Comparison of ENCODE assay signal across 17 cellular contexts in the genomic region with DNA sequence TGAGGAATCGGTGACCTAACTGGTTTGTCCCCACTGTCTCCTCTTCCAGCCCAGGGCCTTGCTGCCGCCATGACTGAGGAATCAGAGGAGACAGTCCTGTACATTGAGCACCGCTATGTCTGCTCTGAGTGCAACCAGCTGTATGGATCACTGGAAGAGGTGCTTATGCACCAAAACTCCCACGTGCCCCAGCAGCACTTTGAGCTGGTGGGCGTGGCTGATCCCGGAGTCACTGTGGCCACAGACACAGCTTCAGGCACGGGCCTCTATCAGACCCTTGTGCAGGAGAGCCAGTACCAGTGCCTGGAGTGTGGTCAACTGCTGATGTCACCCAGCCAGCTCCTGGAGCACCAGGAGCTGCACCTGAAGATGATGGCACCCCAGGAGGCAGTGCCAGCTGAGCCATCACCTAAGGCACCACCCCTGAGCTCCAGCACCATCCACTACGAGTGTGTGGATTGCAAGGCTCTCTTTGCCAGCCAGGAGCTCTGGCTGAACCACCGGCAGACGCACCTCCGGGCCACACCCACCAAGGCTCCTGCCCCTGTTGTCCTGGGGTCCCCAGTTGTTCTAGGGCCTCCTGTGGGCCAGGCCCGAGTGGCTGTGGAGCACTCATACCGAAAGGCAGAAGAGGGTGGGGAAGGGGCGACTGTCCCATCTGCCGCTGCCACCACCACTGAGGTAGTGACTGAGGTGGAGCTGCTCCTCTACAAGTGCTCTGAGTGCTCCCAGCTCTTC. TPM values are rescaled to one million over a fixed set of nuclear protein-coding genes. Genes with fewer than 3 reads are reported as not detected.
DNase-seq lines count a peak whose midpoint lies in the region; ATAC-seq and TF ChIP-seq lines count a peak whose summit lies in the region.
"Had no signal": no experiment of that assay in that cellular context is flagged by ENCODE, and none has a peak within 500 bp of the region (broad histone marks: within the 10 kb centered on the region; RNA-seq: fewer than 3 reads in every experiment).

No MANE protein-coding gene starts in this region.

- H3K4me3 Mint-ChIP-seq in stimulated activated naive CD8-positive, alpha-beta T cell treated with anti-CD3 and anti-CD28 coated beads, Interleukin-15, Interleukin-2, amounts not matched to agents 100 ng/mL and 50 ng/mL, for 24 hours = peak overlapping the region; percentile 96
- peak overlapping the region; percentile 97 for H3K4me3 Mint-ChIP-seq in activated T-helper 17 cell treated with anti-CD3 and anti-CD28 coated beads, Interleukin-2, amount 50 U/mL, for 72 hours
- H3K4me3 Mint-ChIP-seq in mesothelial cell of epicardium = peak overlapping the region; percentile 89

- ATAC-seq in stimulated activated naive CD8-positive, alpha-beta T cell treated with anti-CD3 and anti-CD28 coated beads, Interleukin-15, Interleukin-2, amounts not matched to agents 100 U/mL and 50 U/mL, for 24 hours = no peak
- ATAC-seq in activated T-helper 17 cell treated with anti-CD3 and anti-CD28 coated beads, Interleukin-2, amount 50 U/mL, for 72 hours (replicated peaks) = no peak
- ATAC-seq in HG03520 (IDR thresholded peaks at IDR 0.05; ENCODE audit: unreplicated experiment) = no peak
- no peak for ATAC-seq in GM18520 (IDR thresholded peaks at IDR 0.05; ENCODE audit: unreplicated experiment)
- ATAC-seq: left ventricle myocardium superior, right cardiac atrium, Right ventricle myocardium inferior had no signal

- no peak for TF ChIP-seq CTCF in mesothelial cell of epicardium (IDR thresholded peaks at IDR 0.05; ENCODE audit: unreplicated experiment)

- H3K27me3 Mint-ChIP-seq in stimulated activated naive CD8-positive, alpha-beta T cell treated with anti-CD3 and anti-CD28 coated beads, Interleukin-15, Interleukin-2, amounts not matched to agents 100 ng/mL and 50 ng/mL, for 24 hours = no peaks in the 10 kb centered on the region
- H3K27me3 Mint-ChIP-seq in activated T-helper 17 cell treated with anti-CD3 and anti-CD28 coated beads, Interleukin-2, amount 50 U/mL, for 72 hours = no peaks in the 10 kb centered on the region
- no peaks in the 10 kb centered on the region for H3K27me3 Mint-ChIP-seq in mesothelial cell of epicardium (ENCODE audit: low read depth)

- no peaks in the 10 kb centered on the region for H3K9me3 Mint-ChIP-seq in stimulated activated naive CD8-positive, alpha-beta T cell treated with anti-CD3 and anti-CD28 coated beads, Interleukin-15, Interleukin-2, amounts not matched to agents 100 ng/mL and 50 ng/mL, for 24 hours
- H3K9me3 Mint-ChIP-seq in activated T-helper 17 cell treated with anti-CD3 and anti-CD28 coated beads, Interleukin-2, amount 50 U/mL, for 72 hours = peaks cover 5% of the 10 kb centered on the region
- no peaks in the 10 kb centered on the region for H3K9me3 Mint-ChIP-seq in mesothelial cell of epicardium

- peak overlapping the region; percentile 92 for H3K27ac Mint-ChIP-seq in stimulated activated naive CD8-positive, alpha-beta T cell treated with anti-CD3 and anti-CD28 coated beads, Interleukin-15, Interleukin-2, amounts not matched to agents 100 ng/mL and 50 ng/mL, for 24 hours
- H3K27ac Mint-ChIP-seq in activated T-helper 17 cell treated with anti-CD3 and anti-CD28 coated beads, Interleukin-2, amount 50 U/mL, for 72 hours = peak overlapping the region; percentile 99
- no peak overlapping the region for H3K27ac Mint-ChIP-seq in mesothelial cell of epicardium

- H3K36me3 Mint-ChIP-seq in stimulated activated naive CD8-positive, alpha-beta T cell treated with anti-CD3 and anti-CD28 coated beads, Interleukin-15, Interleukin-2, amounts not matched to agents 100 ng/mL and 50 ng/mL, for 24 hours (ENCODE audit: low read depth) = peaks cover 46% of the 10 kb centered on the region
- H3K36me3 Mint-ChIP-seq in activated T-helper 17 cell treated with anti-CD3 and anti-CD28 coated beads, Interleukin-2, amount 50 U/mL, for 72 hours (ENCODE audit: low read depth) = peaks cover 57% of the 10 kb centered on the region
- peaks cover 17% of the 10 kb centered on the region for H3K36me3 Mint-ChIP-seq in mesothelial cell of epicardium

- DNase-seq in stimulated activated naive CD8-positive, alpha-beta T cell treated with anti-CD3 and anti-CD28 coated beads, Interleukin-15, Interleukin-2, amounts not matched to agents 100 U/mL and 50 U/mL, for 24 hours = no peak
- no peak for DNase-seq in mesothelial cell of epicardium (ENCODE audit: low spot score in 2 of 2, unreplicated experiment in 2 of 2)
- DNase-seq in DMS79 (lab: John Stamatoyannopoulos, UW) = no peak
- no peak for DNase-seq in HPDE6-E6E7 (ENCODE audit: extremely low spot score)
- DNase-seq: activated CD4-positive, alpha-beta T cell treated with anti-CD3 and anti-CD28 coated beads, Interleukin-2, amount 50 U/mL, for 4 hours; activated gamma-delta T cell treated with Interleukin-2 at 50 U/mL for 16 hours; DMS53; left ventricle myocardium superior; MV-4-11; right cardiac atrium; stimulated activated CD4-positive, alpha-beta T cell treated with anti-CD3 and anti-CD28 coated beads, Interleukin-2, amount 100 ng/mL, for 48 hours; T-helper 9 cell had no signal

- H3K4me1 Mint-ChIP-seq in stimulated activated naive CD8-positive, alpha-beta T cell treated with anti-CD3 and anti-CD28 coated beads, Interleukin-15, Interleukin-2, amounts not matched to agents 100 ng/mL and 50 ng/mL, for 24 hours (ENCODE audit: low read depth) = peaks cover 51% of the 10 kb centered on the region
- peaks cover 32% of the 10 kb centered on the region for H3K4me1 Mint-ChIP-seq in activated T-helper 17 cell treated with anti-CD3 and anti-CD28 coated beads, Interleukin-2, amount 50 U/mL, for 72 hours
- peaks cover 33% of the 10 kb centered on the region for H3K4me1 Mint-ChIP-seq in mesothelial cell of epicardium

RNA-seq across cellular contexts. Expression of a gene that starts 2.7 kb away (rescaled TPM):
- total RNA-seq in activated T-helper 17 cell treated with anti-CD3 and anti-CD28 coated beads, Interleukin-2, amount 50 U/mL, for 72 hours = 10 to 100 TPM; 12.1 to 12.5 TPM
- 20.8 to 21.9 TPM (median 21.3 TPM) in 3 replicates for total RNA-seq in mesothelial cell of epicardium

RNA-seq across cellular contexts. Expression of a gene that starts 8.7 kb away (rescaled TPM):
- total RNA-seq in activated T-helper 17 cell treated with anti-CD3 and anti-CD28 coated beads, Interleukin-2, amount 50 U/mL, for 72 hours = 1 to 10 TPM in 1 of 2 donors, under 1 TPM in 1; 0.37 to 1.7 TPM
- total RNA-seq in mesothelial cell of epicardium = 38.3 to 39.9 TPM (median 39.2 TPM) in 3 replicates

RNA-seq across cellular contexts. Expression of a gene that starts 53.5 kb away (rescaled TPM):
- total RNA-seq in activated T-helper 17 cell treated with anti-CD3 and anti-CD28 coated beads, Interleukin-2, amount 50 U/mL, for 72 hours = 10 to 100 TPM; 33.1 to 95.9 TPM
- 0.65 to 0.93 TPM (median 0.66 TPM) in 3 replicates for total RNA-seq in mesothelial cell of epicardium

Comparison
In these comparisons a context has a peak if more than half of its experiments do, and no peak if none do; other contexts are left out.
1. RNA of a gene that starts 8.7 kb away (total RNA-seq): 38.3 to 39.9 TPM in mesothelial cell of epicardium; 0.37 to 1.7 TPM in activated T-helper 17 cell treated with anti-CD3 and anti-CD28 coated beads, Interleukin-2, amount 50 U/mL, for 72 hours; every median in the first group is over 10 times any median in the second.
2. RNA of a gene that starts 53.5 kb away (total RNA-seq): 33.1 to 95.9 TPM in activated T-helper 17 cell treated with anti-CD3 and anti-CD28 coated beads, Interleukin-2, amount 50 U/mL, for 72 hours; 0.65 to 0.93 TPM in mesothelial cell of epicardium; every median in the first group is over 10 times any median in the second.
3. Peak in every context shown above with its lines, with median percentiles within 50 percentile points of each other: H3K4me3 Mint-ChIP-seq.